Comparison of ENCODE assay signal across 23 cellular contexts in genomic region chr15:79964232-79964820, GRCh38. TPM values are rescaled to one million over a fixed set of nuclear protein-coding genes. Genes with fewer than 3 reads are reported as not detected.
DNase-seq lines count a peak whose midpoint lies in the region; ATAC-seq and TF ChIP-seq lines count a peak whose summit lies in the region.
"Had no signal": no experiment of that assay in that cellular context is flagged by ENCODE, and none has a peak within 500 bp of the region (broad histone marks: within the 10 kb centered on the region; RNA-seq: fewer than 3 reads in every experiment).

No MANE protein-coding gene starts in this region.

- TF ChIP-seq CTCF in GM12865 (IDR thresholded peaks at IDR 0.05; ENCODE audit: insufficient read depth, low read depth, low read length, missing control alignments), result no peak
- TF ChIP-seq CTCF in tibial artery (IDR thresholded peaks at IDR 0.05), result no peak

- intact Hi-C loops in activated T-helper 2 cell treated with anti-CD3 and anti-CD28 coated beads, Interferon-gamma antibody, Interleukin-2, Interleukin-4, amounts not matched to agents 10 μg/mL and 5 μg/mL and 100 μg/mL, durations not matched to agents 14 hours and 24 hours and 36 hours (cut with micrococcal nuclease), result loop anchor here (10.0 kb wide), 1 partner anchor 320 kb away; no protein-coding TSS in a partner anchor
- intact Hi-C loops in tibial artery (cut with DNase I; ENCODE audit: low total_unique reads), result no loop called here

- H3K27ac ChIP-seq in tibial artery, result no peak overlapping the region
- H3K27ac ChIP-seq: breast epithelium, colonic mucosa, esophagus muscularis mucosa, gastroesophageal sphincter, left ventricle myocardium inferior, suprapubic skin, vagina had no signal

- H3K9me3 Mint-ChIP-seq in activated naive CD4-positive, alpha-beta T cell treated with anti-CD3 and anti-CD28 coated beads, Interleukin-2, amount 50 U/mL, for 72 hours, result peaks cover 0 to 4% of the 10 kb centered on the region in 2 donors
- H3K9me3 Mint-ChIP-seq in activated T-helper 2 cell treated with anti-CD3 and anti-CD28 coated beads, Interferon-gamma antibody, Interleukin-2, Interleukin-4, amounts not matched to agents 10 μg/mL and 5 μg/mL and 100 μg/mL, durations not matched to agents 14 hours and 24 hours and 36 hours, result no peaks in the 10 kb centered on the region
- H3K9me3 Mint-ChIP-seq in stimulated activated naive B cell treated with anti-CD40 and anti-IgM and Interleukin-4, amounts not matched to agents 10 μg/mL and 1 μg/mL and 100 μg/mL, for 72 hours, result peaks cover 4 to 5% of the 10 kb centered on the region in 2 donors
- H3K9me3 Mint-ChIP-seq: mesothelial cell of epicardium had no signal

- H3K4me1 ChIP-seq in tibial artery, result no peaks in the 10 kb centered on the region
- H3K4me1 ChIP-seq: breast epithelium, colonic mucosa, esophagus muscularis mucosa, gastroesophageal sphincter, left ventricle myocardium inferior, suprapubic skin, vagina had no signal

- H3K4me3 Mint-ChIP-seq in activated T-helper 2 cell treated with anti-CD3 and anti-CD28 coated beads, Interferon-gamma antibody, Interleukin-2, Interleukin-4, amounts not matched to agents 10 μg/mL and 5 μg/mL and 100 μg/mL, durations not matched to agents 14 hours and 24 hours and 36 hours (ENCODE audit: low read depth), result peak overlapping the region; percentile 66
- H3K4me3 Mint-ChIP-seq in stimulated activated naive B cell treated with anti-CD40 and anti-IgM and Interleukin-4, amounts not matched to agents 10 μg/mL and 1 μg/mL and 100 μg/mL, for 72 hours, result peak overlapping the region; percentile 80 to 85
- H3K4me3 Mint-ChIP-seq: mesothelial cell of epicardium had no signal

- no peaks in the 10 kb centered on the region for H3K9me3 ChIP-seq in tibial artery
- H3K9me3 ChIP-seq: breast epithelium, colonic mucosa, esophagus muscularis mucosa, gastroesophageal sphincter, left ventricle myocardium inferior, suprapubic skin, vagina had no signal

- H3K36me3 Mint-ChIP-seq in activated naive CD4-positive, alpha-beta T cell treated with anti-CD3 and anti-CD28 coated beads, Interleukin-2, amount 50 U/mL, for 72 hours, result peaks cover 40 to 48% of the 10 kb centered on the region in 2 donors
- peaks cover 69% of the 10 kb centered on the region for H3K36me3 Mint-ChIP-seq in activated T-helper 2 cell treated with anti-CD3 and anti-CD28 coated beads, Interferon-gamma antibody, Interleukin-2, Interleukin-4, amounts not matched to agents 10 μg/mL and 5 μg/mL and 100 μg/mL, durations not matched to agents 14 hours and 24 hours and 36 hours (ENCODE audit: low read depth)
- H3K36me3 Mint-ChIP-seq in stimulated activated naive B cell treated with anti-CD40 and anti-IgM and Interleukin-4, amounts not matched to agents 10 μg/mL and 1 μg/mL and 100 μg/mL, for 72 hours, result peaks cover 44 to 64% of the 10 kb centered on the region in 2 donors
- H3K36me3 Mint-ChIP-seq: mesothelial cell of epicardium had no signal

- DNase-seq in activated naive CD4-positive, alpha-beta T cell treated with anti-CD3 and anti-CD28 coated beads, Interleukin-2, amount 50 U/mL, for 72 hours (ENCODE audit: low spot score in 2 of 2), result no peak
- no peak for DNase-seq in activated naive CD4-positive, alpha-beta T cell treated with Interleukin-2 at 50 U/mL for 16 hours
- DNase-seq in GM12865 (ENCODE audit: low read depth) (no peak), 8988T (no peak), tibial artery (no peak)
- no peak for DNase-seq in activated T-helper 2 cell treated with anti-CD3 and anti-CD28 coated beads, Interferon-gamma antibody, Interleukin-2, Interleukin-4, amounts not matched to agents 10 μg/mL and 5 μg/mL and 100 μg/mL, durations not matched to agents 14 hours and 24 hours and 36 hours (ENCODE audit: low spot score)
- DNase-seq in stimulated activated naive B cell treated with anti-CD40 and anti-IgM and Interleukin-4, amounts not matched to agents 10 μg/mL and 1 μg/mL and 100 μg/mL, for 72 hours, result no peak
- DNase-seq: colonic mucosa, hypothalamus, left ventricle myocardium inferior, NCI-H1092, NCI-H2029, NCI-H226, NCI-H774, posterior cingulate gyrus, Right ventricle myocardium superior had no signal

- peak overlapping the region; percentile 90 to 99 for H3K27ac Mint-ChIP-seq in activated naive CD4-positive, alpha-beta T cell treated with anti-CD3 and anti-CD28 coated beads, Interleukin-2, amount 50 U/mL, for 72 hours
- peak overlapping the region; percentile 68 for H3K27ac Mint-ChIP-seq in activated T-helper 2 cell treated with anti-CD3 and anti-CD28 coated beads, Interferon-gamma antibody, Interleukin-2, Interleukin-4, amounts not matched to agents 10 μg/mL and 5 μg/mL and 100 μg/mL, durations not matched to agents 14 hours and 24 hours and 36 hours
- peak overlapping the region; percentile 85 for H3K27ac Mint-ChIP-seq in stimulated activated naive B cell treated with anti-CD40 and anti-IgM and Interleukin-4, amounts not matched to agents 10 μg/mL and 1 μg/mL and 100 μg/mL, for 72 hours
- H3K27ac Mint-ChIP-seq: mesothelial cell of epicardium had no signal

- no peaks in the 10 kb centered on the region for H3K27me3 ChIP-seq in tibial artery
- H3K27me3 ChIP-seq: breast epithelium, colonic mucosa, esophagus muscularis mucosa, gastroesophageal sphincter, suprapubic skin, vagina had no signal

- no peak for ATAC-seq in activated naive CD4-positive, alpha-beta T cell treated with anti-CD3 and anti-CD28 coated beads, Interleukin-2, amount 50 U/mL, for 72 hours
- no peak for ATAC-seq in stimulated activated naive B cell treated with anti-CD40 and anti-IgM and Interleukin-4, amounts not matched to agents 10 μg/mL and 1 μg/mL and 100 μg/mL, for 72 hours (replicated peaks)
- ATAC-seq: gastroesophageal sphincter, sciatic nerve had no signal

- no peaks in the 10 kb centered on the region for H3K27me3 Mint-ChIP-seq in activated T-helper 2 cell treated with anti-CD3 and anti-CD28 coated beads, Interferon-gamma antibody, Interleukin-2, Interleukin-4, amounts not matched to agents 10 μg/mL and 5 μg/mL and 100 μg/mL, durations not matched to agents 14 hours and 24 hours and 36 hours (ENCODE audit: low read depth)
- H3K27me3 Mint-ChIP-seq in stimulated activated naive B cell treated with anti-CD40 and anti-IgM and Interleukin-4, amounts not matched to agents 10 μg/mL and 1 μg/mL and 100 μg/mL, for 72 hours, result no peaks in the 10 kb centered on the region

- no peaks in the 10 kb centered on the region for H3K36me3 ChIP-seq in tibial artery
- H3K36me3 ChIP-seq: breast epithelium, colonic mucosa, esophagus muscularis mucosa, gastroesophageal sphincter, left ventricle myocardium inferior, suprapubic skin, vagina had no signal

- H3K4me1 Mint-ChIP-seq in activated T-helper 2 cell treated with anti-CD3 and anti-CD28 coated beads, Interferon-gamma antibody, Interleukin-2, Interleukin-4, amounts not matched to agents 10 μg/mL and 5 μg/mL and 100 μg/mL, durations not matched to agents 14 hours and 24 hours and 36 hours (ENCODE audit: low read depth), result peaks cover 45% of the 10 kb centered on the region
- H3K4me1 Mint-ChIP-seq in stimulated activated naive B cell treated with anti-CD40 and anti-IgM and Interleukin-4, amounts not matched to agents 10 μg/mL and 1 μg/mL and 100 μg/mL, for 72 hours, result peaks cover 18 to 53% of the 10 kb centered on the region in 2 donors

- peak overlapping the region; percentile 21 for H3K4me3 ChIP-seq in GM12865 (ENCODE audit: low read depth, low read length)
- H3K4me3 ChIP-seq in tibial artery, result no peak overlapping the region
- H3K4me3 ChIP-seq: breast epithelium, colonic mucosa, esophagus muscularis mucosa, gastroesophageal sphincter, left ventricle myocardium inferior, suprapubic skin, vagina had no signal

RNA-seq across cellular contexts. Expression of gene BCL2A1, which starts 6.7 kb away (rescaled TPM):
- total RNA-seq in activated naive CD4-positive, alpha-beta T cell treated with anti-CD3 and anti-CD28 coated beads, Interleukin-2, amount 50 U/mL, for 72 hours, result 10 to 100 TPM; 50.4 to 79.8 TPM
- 101 and 104 TPM in 2 replicates for total RNA-seq in activated T-helper 2 cell treated with anti-CD3 and anti-CD28 coated beads, Interferon-gamma antibody, Interleukin-2, Interleukin-4, amounts not matched to agents 10 μg/mL and 5 μg/mL and 100 μg/mL, durations not matched to agents 14 hours and 24 hours and 36 hours
